27 cellular contexts compared by ENCODE assay signal in the genomic region with DNA sequence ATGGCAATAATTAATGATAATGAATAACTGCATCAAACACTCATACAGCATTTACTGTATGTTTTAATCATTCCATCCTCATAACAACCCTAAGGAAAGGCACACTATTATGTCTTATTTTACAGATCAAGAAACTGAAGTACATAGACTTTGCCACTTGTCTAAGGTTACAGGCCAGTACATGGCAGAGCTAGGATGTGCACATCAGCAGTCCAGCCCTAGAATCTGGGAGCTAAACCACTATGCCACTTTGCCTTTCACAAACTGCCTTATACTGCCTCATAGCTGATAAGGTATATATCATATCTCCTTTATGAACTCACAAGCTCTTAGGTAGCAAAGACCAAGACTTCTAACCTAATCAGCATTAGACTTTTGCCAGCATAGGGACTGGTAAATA.
"Had no signal": no experiment of that assay in that cellular context is flagged by ENCODE, and none has a peak within 500 bp of the region (broad histone marks: within the 10 kb centered on the region; RNA-seq: fewer than 3 reads in every experiment).

No MANE protein-coding gene starts in this region.

- H3K4me3 ChIP-seq: breast epithelium, esophagus muscularis mucosa, left lung, lung, mucosa of descending colon, right lobe of liver, thyroid gland, upper lobe of left lung, vagina had no signal

- H3K9me3 ChIP-seq: breast epithelium, esophagus muscularis mucosa, left lung, mucosa of descending colon, neutrophil, right lobe of liver, thyroid gland, upper lobe of left lung, vagina had no signal

- H3K27me3 ChIP-seq: breast epithelium, esophagus muscularis mucosa, left lung, neutrophil, right lobe of liver, thyroid gland, upper lobe of left lung, vagina had no signal

- H3K36me3 ChIP-seq: breast epithelium, esophagus muscularis mucosa, left lung, neutrophil, right lobe of liver, thyroid gland, upper lobe of left lung, vagina had no signal

- ATAC-seq: activated CD4-positive, alpha-beta T cell treated with anti-CD3 and anti-CD28 coated beads for 36 hours; activated CD8-positive, alpha-beta memory T cell treated with anti-CD3 and anti-CD28 coated beads, Interleukin-2, amount 10 ng/mL, durations not matched to agents 7 days and 5 days; activated CD8-positive, alpha-beta T cell treated with anti-CD3 and anti-CD28 coated beads, Interleukin-2, amount 10 ng/mL, durations not matched to agents 7 days and 5 days; activated naive CD8-positive, alpha-beta T cell treated with anti-CD3 and anti-CD28 coated beads, Interleukin-2, amount 50 U/mL, for 24 hours; left lung; mucosa of descending colon; natural killer cell treated with Interleukin-12 subunit alpha and Interleukin-12 subunit beta and Interleukin-15 and Interleukin-18, amount 100 ng/mL, for 72 hours; right lobe of liver; stimulated activated effector memory CD8-positive, alpha-beta T cell treated with anti-CD3 and anti-CD28 coated beads, Interleukin-12 subunit alpha, Interleukin-12 subunit beta, amount 100 ng/mL, for 72 hours; stimulated activated naive CD8-positive, alpha-beta T cell treated with anti-CD3 and anti-CD28 coated beads, Interleukin-15, amount 100 ng/mL, for 72 hours had no signal

- DNase-seq: activated CD4-positive, alpha-beta T cell treated with anti-CD3 and anti-CD28 coated beads for 36 hours; activated CD4-positive, CD25-positive, alpha-beta regulatory T cell; activated CD8-positive, alpha-beta memory T cell treated with anti-CD3 and anti-CD28 coated beads, Interleukin-2, amount 10 ng/mL, durations not matched to agents 7 days and 5 days; activated CD8-positive, alpha-beta T cell treated with anti-CD3 and anti-CD28 coated beads, Interleukin-2, amount 10 ng/mL, durations not matched to agents 7 days and 5 days; activated naive CD8-positive, alpha-beta T cell treated with anti-CD3 and anti-CD28 coated beads, Interleukin-2, amount 50 U/mL, for 24 hours; activated T-cell treated with anti-CD3 and anti-CD28 coated beads, Interleukin-2, amount 50 U/mL, for 48 hours; central memory CD4-positive, alpha-beta T cell; endodermal cell; foreskin melanocyte; kidney glomerular epithelial cell; left lung; mucosa of descending colon; right lobe of liver; stimulated activated CD4-positive, alpha-beta T cell treated with anti-CD3 and anti-CD28 coated beads, Interleukin-12 subunit alpha, Interleukin-12 subunit beta, amount 100 ng/mL, for 4 hours; stimulated activated CD4-positive, alpha-beta T cell treated with anti-CD3 and anti-CD28 coated beads, Interleukin-4, amount 100 ng/mL, for 24 hours; stimulated activated naive CD8-positive, alpha-beta T cell treated with anti-CD3 and anti-CD28 coated beads, Interleukin-15, amount 100 ng/mL, for 72 hours; substantia nigra; T-helper 2 cell; thyroid gland; upper lobe of left lung had no signal

- H3K4me1 ChIP-seq: breast epithelium, left lung, right lobe of liver, upper lobe of left lung had no signal

- H3K27ac ChIP-seq: breast epithelium, esophagus muscularis mucosa, left lung, neutrophil, right lobe of liver, thyroid gland, upper lobe of left lung, vagina had no signal
